Comparison of ENCODE assay signal across 26 cellular contexts in the genomic region with DNA sequence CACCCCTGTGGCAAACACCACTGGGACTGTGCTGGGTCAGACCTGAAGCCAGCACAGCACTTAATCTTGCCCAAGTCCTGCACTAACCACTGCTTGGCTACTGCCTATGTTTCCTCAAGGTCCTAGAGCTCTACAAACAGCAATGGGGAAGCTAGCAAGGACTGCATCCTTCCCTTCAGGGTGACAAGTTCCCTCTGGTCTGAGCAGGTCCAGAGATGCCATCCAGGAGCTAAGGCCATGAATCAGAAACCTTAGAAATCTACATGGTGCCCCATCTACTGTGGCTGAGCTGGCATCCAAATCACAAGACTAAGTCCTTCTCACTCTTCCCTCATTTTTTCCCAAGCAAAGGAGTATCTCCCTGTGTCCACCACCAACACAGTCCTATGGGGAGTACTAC.
DNase-seq lines count a peak whose midpoint lies in the region; ATAC-seq, FAIRE-seq and TF ChIP-seq lines count a peak whose summit lies in the region.
"Had no signal": no experiment of that assay in that cellular context is flagged by ENCODE, and none has a peak within 500 bp of the region (broad histone marks: within the 10 kb centered on the region; RNA-seq: fewer than 3 reads in every experiment).

No MANE protein-coding gene starts in this region.

- H3K4me2 ChIP-seq in mammary epithelial cell (ENCODE audit: insufficient read depth, low read depth, low read length): no peak overlapping the region
- H3K4me2 ChIP-seq: BLaER1 treated with 17β-estradiol and CSF1 and Interleukin-3, amounts not matched to agents 10 nM and 100 nM; GM23338 had no signal

- H3K4me3 ChIP-seq in mammary epithelial cell (replicated peaks in 1 of 3; ENCODE audit: insufficient read depth in 1 of 3, low read depth in 2 of 3, low read length in 3 of 3): no peak overlapping the region
- H3K4me3 ChIP-seq in bronchial epithelial cell (ENCODE audit: low read depth, low read length): no peak overlapping the region
- H3K4me3 ChIP-seq: BLaER1 treated with 17β-estradiol and CSF1 and Interleukin-3, amounts not matched to agents 10 nM and 100 nM; GM23338; HAP-1 had no signal

- no peaks in the 10 kb centered on the region for H3K9me3 ChIP-seq in mammary epithelial cell (replicated peaks; ENCODE audit: insufficient read depth, low read length)
- no peaks in the 10 kb centered on the region for H3K9me3 ChIP-seq in CD4-positive, alpha-beta T cell (ENCODE audit: control insufficient read depth, low read length)
- H3K9me3 ChIP-seq: BE2C, HAP-1 had no signal

- no peaks in the 10 kb centered on the region for H3K36me3 Mint-ChIP-seq in MCF 10A (ENCODE audit: insufficient read depth, unreplicated experiment)
- H3K36me3 Mint-ChIP-seq in stimulated activated memory B cell treated with anti-CD40 and anti-IgM and Interleukin-4, amounts not matched to agents 10 μg/mL and 1 μg/mL and 100 μg/mL, for 72 hours: no peaks in the 10 kb centered on the region
- no peaks in the 10 kb centered on the region for H3K36me3 Mint-ChIP-seq in CD4-positive, alpha-beta T cell (ENCODE audit: low read depth)
- H3K36me3 Mint-ChIP-seq: CD14-positive monocyte; CD4-positive, alpha-beta memory T cell had no signal

- in situ Hi-C loops in mammary epithelial cell (cut with MboI; ENCODE audit: low sequenced_read_pairs in 2 of 2): no loop called here

- POLR2A ChIA-PET in MCF 10A (lab: Yijun Ruan, JAX): no interaction called here
- POLR2A ChIA-PET in CD4-positive, alpha-beta T cell (lab: Charles Lee): no interaction called here

- no peak overlapping the region for H3K27ac Mint-ChIP-seq in MCF 10A (ENCODE audit: low read depth, unreplicated experiment)
- H3K27ac Mint-ChIP-seq in stimulated activated memory B cell treated with anti-CD40 and anti-IgM and Interleukin-4, amounts not matched to agents 10 μg/mL and 1 μg/mL and 100 μg/mL, for 72 hours: no peak overlapping the region
- H3K27ac Mint-ChIP-seq in CD4-positive, alpha-beta T cell: no peak overlapping the region
- H3K27ac Mint-ChIP-seq: CD14-positive monocyte; CD4-positive, alpha-beta memory T cell; GM23338; HFFc6 had no signal

- CTCF ChIA-PET in mammary epithelial cell (lab: Charles Lee; ENCODE audit: low non-redundant PET) (no interaction called here), MCF 10A (lab: Yijun Ruan, JAX) (no interaction called here)
- CTCF ChIA-PET in CD4-positive, alpha-beta T cell (lab: Charles Lee): no interaction called here

- H3K36me3 ChIP-seq in mammary epithelial cell (ENCODE audit: insufficient read depth, low read length) (no peaks in the 10 kb centered on the region), bronchial epithelial cell (ENCODE audit: control insufficient read depth, insufficient read depth, low read length) (no peaks in the 10 kb centered on the region)
- H3K36me3 ChIP-seq: BE2C; BLaER1 treated with 17β-estradiol and CSF1 and Interleukin-3, amounts not matched to agents 10 nM and 100 nM; HAP-1 had no signal

- no peak overlapping the region for H3K4me3 Mint-ChIP-seq in MCF 10A (ENCODE audit: unreplicated experiment)
- H3K4me3 Mint-ChIP-seq in stimulated activated memory B cell treated with anti-CD40 and anti-IgM and Interleukin-4, amounts not matched to agents 10 μg/mL and 1 μg/mL and 100 μg/mL, for 72 hours: no peak overlapping the region
- H3K4me3 Mint-ChIP-seq in CD4-positive, alpha-beta T cell: no peak overlapping the region
- H3K4me3 Mint-ChIP-seq: CD14-positive monocyte; CD4-positive, alpha-beta memory T cell; GM23338; HFFc6 had no signal

- no peaks in the 10 kb centered on the region for H3K27me3 Mint-ChIP-seq in MCF 10A (ENCODE audit: insufficient read depth, unreplicated experiment)
- peaks cover under 1% of the 10 kb centered on the region for H3K27me3 Mint-ChIP-seq in stimulated activated memory B cell treated with anti-CD40 and anti-IgM and Interleukin-4, amounts not matched to agents 10 μg/mL and 1 μg/mL and 100 μg/mL, for 72 hours
- peaks cover 5% of the 10 kb centered on the region for H3K27me3 Mint-ChIP-seq in CD4-positive, alpha-beta T cell

- no peaks in the 10 kb centered on the region for H4K20me1 ChIP-seq in mammary epithelial cell (ENCODE audit: insufficient read depth, low read length)
- H4K20me1 ChIP-seq: BLaER1 treated with 17β-estradiol and CSF1 and Interleukin-3, amounts not matched to agents 10 nM and 100 nM had no signal

- peak; percentile 27 for ATAC-seq in foreskin keratinocyte
- ATAC-seq in stimulated activated memory B cell treated with anti-CD40 and anti-IgM and Interleukin-4, amounts not matched to agents 10 μg/mL and 1 μg/mL and 100 μg/mL, for 72 hours: peak; percentile 51
- ATAC-seq in CD4-positive, alpha-beta T cell (ENCODE audit: poor library complexity): no peak
- ATAC-seq in omental fat pad (ENCODE audit: low FRiP score): no peak
- ATAC-seq: GM23338 had no signal

- H3K79me2 ChIP-seq in mammary epithelial cell (ENCODE audit: insufficient read depth, low read length): no peaks in the 10 kb centered on the region

- DNase-seq in mammary epithelial cell (peak; percentile 20), MCF 10A (ENCODE audit: unreplicated experiment) (no peak), bronchial epithelial cell (ENCODE audit: low read depth) (peak; percentile 60), foreskin keratinocyte (peak in 1 of 2 donors; percentile 52), NCI-H345 treated with DMSO at 0.1 percent for 48 hours (lab: John Stamatoyannopoulos, UW; ENCODE audit: unreplicated experiment) (no peak), omental fat pad (ENCODE audit: low spot score) (no peak)
- DNase-seq in CD4-positive, alpha-beta T cell: no peak
- DNase-seq: AML-193; BE2C; Calu3; CD4-positive, alpha-beta memory T cell; COR-L47; DMS53; DMS79 treated with DMSO at 0.1 percent for 48 hours; GF-D8; HFFc6 had no signal

- H3K9me3 Mint-ChIP-seq in MCF 10A (ENCODE audit: unreplicated experiment): no peaks in the 10 kb centered on the region
- H3K9me3 Mint-ChIP-seq in stimulated activated memory B cell treated with anti-CD40 and anti-IgM and Interleukin-4, amounts not matched to agents 10 μg/mL and 1 μg/mL and 100 μg/mL, for 72 hours: peaks cover 3% of the 10 kb centered on the region
- H3K9me3 Mint-ChIP-seq in CD4-positive, alpha-beta T cell: no peaks in the 10 kb centered on the region

- peaks cover 7% of the 10 kb centered on the region for H3K4me1 Mint-ChIP-seq in MCF 10A (ENCODE audit: insufficient read depth, unreplicated experiment)
- peaks cover 9% of the 10 kb centered on the region for H3K4me1 Mint-ChIP-seq in stimulated activated memory B cell treated with anti-CD40 and anti-IgM and Interleukin-4, amounts not matched to agents 10 μg/mL and 1 μg/mL and 100 μg/mL, for 72 hours
- H3K4me1 Mint-ChIP-seq in CD4-positive, alpha-beta T cell (ENCODE audit: low read depth): no peaks in the 10 kb centered on the region
- H3K4me1 Mint-ChIP-seq: CD14-positive monocyte, GM23338 had no signal

- no peak overlapping the region for H2AFZ ChIP-seq in mammary epithelial cell (ENCODE audit: low read depth, low read length)
- H2AFZ ChIP-seq: GM23338 had no signal

- H3K9ac ChIP-seq in mammary epithelial cell (ENCODE audit: insufficient read depth, low read length): no peak overlapping the region
- H3K9ac ChIP-seq: BLaER1 treated with 17β-estradiol and CSF1 and Interleukin-3, amounts not matched to agents 10 nM and 100 nM had no signal

- BruUV-seq in mammary epithelial cell (replicated peaks; lab: Mats Ljungman, UMichigan): no TSS peak
- BruUV-seq in MCF 10A (replicated peaks; lab: Mats Ljungman, UMichigan): no TSS peak

- dilution Hi-C loops in mammary epithelial cell (cut with HindIII; ENCODE audit: low sequenced_read_pairs): no loop called here

- intact Hi-C loops in mammary epithelial cell (cut with micrococcal nuclease) (no loop called here), MCF 10A (cut with micrococcal nuclease) (no loop called here)
- intact Hi-C loops in CD4-positive, alpha-beta T cell (cut with DNase I, micrococcal nuclease): no loop called here

- FAIRE-seq in bronchial epithelial cell (lab: Jason Lieb, UNC): peak; percentile 18
- FAIRE-seq: A204.1, GM12891, GM18507, H54 had no signal

- H3K27me3 ChIP-seq in mammary epithelial cell (ENCODE audit: insufficient read depth, low read length) (no peaks in the 10 kb centered on the region), bronchial epithelial cell (ENCODE audit: control insufficient read depth, insufficient read depth, low read length) (no peaks in the 10 kb centered on the region), foreskin keratinocyte (no peaks in the 10 kb centered on the region)
- no peaks in the 10 kb centered on the region for H3K27me3 ChIP-seq in CD4-positive, alpha-beta T cell (ENCODE audit: control insufficient read depth, insufficient read depth, low read length)
- H3K27me3 ChIP-seq: BE2C; BLaER1 treated with 17β-estradiol and CSF1 and Interleukin-3, amounts not matched to agents 10 nM and 100 nM had no signal

- peaks cover 5% of the 10 kb centered on the region for H3K4me1 ChIP-seq in mammary epithelial cell (ENCODE audit: insufficient read depth, low read length)
- H3K4me1 ChIP-seq in foreskin keratinocyte: no peaks in the 10 kb centered on the region
- H3K4me1 ChIP-seq: BE2C, HAP-1 had no signal

- no peak for TF ChIP-seq CTCF in mammary epithelial cell (conservative IDR thresholded peaks at IDR 0.05 in 1 of 2, IDR thresholded peaks at IDR 0.05 in 1 of 2; ENCODE audit: extremely low read depth in 1 of 2, insufficient read depth in 1 of 2, low read depth in 1 of 2, low read length in 2 of 2)
- no peak for TF ChIP-seq CTCF in MCF 10A (IDR thresholded peaks at IDR 0.05; ENCODE audit: unreplicated experiment)
- no peak for TF ChIP-seq CTCF in bronchial epithelial cell (IDR thresholded peaks at IDR 0.05; ENCODE audit: insufficient read depth, low read length, severe bottlenecking)
- TF ChIP-seq CTCF in foreskin keratinocyte (conservative IDR thresholded peaks at IDR 0.05): no peak
- TF ChIP-seq CTCF in CD4-positive, alpha-beta T cell (IDR thresholded peaks at IDR 0.05): no peak
- TF ChIP-seq CTCF in omental fat pad (IDR thresholded peaks at IDR 0.05): no peak

- H3K27ac ChIP-seq in mammary epithelial cell (ENCODE audit: insufficient read depth, low read depth, low read length) (no peak overlapping the region), foreskin keratinocyte (no peak overlapping the region)
- no peak overlapping the region for H3K27ac ChIP-seq in CD4-positive, alpha-beta T cell (ENCODE audit: low read depth, low read length)
- H3K27ac ChIP-seq: 22Rv1; BLaER1 treated with 17β-estradiol and CSF1 and Interleukin-3, amounts not matched to agents 10 nM and 100 nM had no signal

Comparison
In these comparisons a context has a peak if more than half of its experiments do, and no peak if none do; other contexts are left out.
1. DNase-seq: peak in mammary epithelial cell (single experiment) and bronchial epithelial cell (single experiment); none in MCF 10A (single experiment), CD4-positive, alpha-beta T cell (0 of 10), NCI-H345 treated with DMSO at 0.1 percent for 48 hours (single experiment) and omental fat pad (single experiment).
2. ATAC-seq: peak in foreskin keratinocyte (single experiment) and stimulated activated memory B cell treated with anti-CD40 and anti-IgM and Interleukin-4, amounts not matched to agents 10 μg/mL and 1 μg/mL and 100 μg/mL, for 72 hours (single experiment); none in CD4-positive, alpha-beta T cell (single experiment) and omental fat pad (single experiment).